Comparison of ENCODE assay signal across 23 cellular contexts in genomic region chr9:114359801-114360200, GRCh38. TPM values are rescaled to one million over a fixed set of nuclear protein-coding genes. Genes with fewer than 3 reads are reported as not detected.
DNase-seq lines count a peak whose midpoint lies in the region; ATAC-seq and TF ChIP-seq lines count a peak whose summit lies in the region.
"Had no signal": no experiment of that assay in that cellular context is flagged by ENCODE, and none has a peak within 500 bp of the region (broad histone marks: within the 10 kb centered on the region; RNA-seq: fewer than 3 reads in every experiment).

No MANE protein-coding gene starts in this region.

- no peak overlapping the region for H3K27ac ChIP-seq in MM.1S (ENCODE audit: low read length)

- H3K4me1 ChIP-seq in MM.1S (ENCODE audit: low read length), result peaks cover 16% of the 10 kb centered on the region

- H3K4me3 ChIP-seq in MM.1S (ENCODE audit: low read length), result no peak overlapping the region
- H3K4me3 ChIP-seq: K562 had no signal

- H3K36me3 ChIP-seq in MM.1S (replicated peaks; ENCODE audit: insufficient read depth, low read length), result peaks cover 48% of the 10 kb centered on the region

- POLR2A ChIA-PET in activated CD4-positive, alpha-beta memory T cell treated with anti-CD3 and anti-CD28 coated beads, Interleukin-2, amount 10 ng/mL, durations not matched to agents 7 days and 5 days (lab: Charles Lee), result interaction anchor here (17.7 kb wide), 1 partner anchor 27 kb away, joined by 633 read pairs; the partner anchor contains the start of gene AKNA

- no peak overlapping the region for H3K4me2 ChIP-seq in MM.1S (ENCODE audit: low read depth, low read length)

- no peaks in the 10 kb centered on the region for H3K9me2 ChIP-seq in MM.1S (replicated peaks; ENCODE audit: insufficient read depth, low read length)

- ATAC-seq in stimulated activated naive B cell treated with anti-CD40 and anti-IgM and Interleukin-4, amounts not matched to agents 10 μg/mL and 1 μg/mL and 100 μg/mL, for 72 hours (replicated peaks), result no peak
- ATAC-seq: K562, Right ventricle myocardium inferior, sciatic nerve had no signal

- no peaks in the 10 kb centered on the region for H3K27me3 Mint-ChIP-seq in activated naive CD4-positive, alpha-beta T cell treated with anti-CD3 and anti-CD28 coated beads for 36 hours (ENCODE audit: low read depth)
- no peaks in the 10 kb centered on the region for H3K27me3 Mint-ChIP-seq in activated CD4-positive, alpha-beta memory T cell treated with anti-CD3 and anti-CD28 coated beads, Interleukin-2, amount 10 ng/mL, durations not matched to agents 7 days and 5 days
- H3K27me3 Mint-ChIP-seq in endothelial cell (ENCODE audit: unreplicated experiment), result peaks cover 7% of the 10 kb centered on the region
- no peaks in the 10 kb centered on the region for H3K27me3 Mint-ChIP-seq in stimulated activated naive B cell treated with anti-CD40 and anti-IgM and Interleukin-4, amounts not matched to agents 10 μg/mL and 1 μg/mL and 100 μg/mL, for 72 hours

- H3K79me2 ChIP-seq in MM.1S (ENCODE audit: low read length), result peaks cover 68% of the 10 kb centered on the region

- H4K20me1 ChIP-seq in MM.1S (ENCODE audit: insufficient read depth, low read length), result no peaks in the 10 kb centered on the region

- TF ChIP-seq CTCF in endothelial cell (IDR thresholded peaks at IDR 0.05; ENCODE audit: unreplicated experiment), result no peak
- TF ChIP-seq CTCF in MM.1S (IDR thresholded peaks at IDR 0.05; ENCODE audit: low read length), result no peak

- no peak overlapping the region for H2AFZ ChIP-seq in MM.1S (ENCODE audit: low read length)

- no peaks in the 10 kb centered on the region for H3K9me3 ChIP-seq in MM.1S (replicated peaks; ENCODE audit: insufficient read depth, low read length)

- H3K9ac ChIP-seq in MM.1S (ENCODE audit: low read length), result no peak overlapping the region

- H3K27me3 ChIP-seq in MM.1S (replicated peaks; ENCODE audit: insufficient read depth, low read length), result no peaks in the 10 kb centered on the region

- 0 out of 2 replicates have a peak, but pooled peaks cover 5% of the 10 kb centered on the region for H3F3A ChIP-seq in MM.1S (ENCODE audit: insufficient read depth, low read length)

- peak overlapping the region; percentile 75 for H3K27ac Mint-ChIP-seq in activated naive CD4-positive, alpha-beta T cell treated with anti-CD3 and anti-CD28 coated beads for 36 hours
- peak overlapping the region; percentile 76 for H3K27ac Mint-ChIP-seq in activated CD4-positive, alpha-beta memory T cell treated with anti-CD3 and anti-CD28 coated beads, Interleukin-2, amount 10 ng/mL, durations not matched to agents 7 days and 5 days
- H3K27ac Mint-ChIP-seq in endothelial cell (ENCODE audit: unreplicated experiment), result no peak overlapping the region
- H3K27ac Mint-ChIP-seq in stimulated activated naive B cell treated with anti-CD40 and anti-IgM and Interleukin-4, amounts not matched to agents 10 μg/mL and 1 μg/mL and 100 μg/mL, for 72 hours, result peak overlapping the region; percentile 76

- H3K4me1 Mint-ChIP-seq in activated naive CD4-positive, alpha-beta T cell treated with anti-CD3 and anti-CD28 coated beads for 36 hours (ENCODE audit: low read depth), result peaks cover 48% of the 10 kb centered on the region
- H3K4me1 Mint-ChIP-seq in activated CD4-positive, alpha-beta memory T cell treated with anti-CD3 and anti-CD28 coated beads, Interleukin-2, amount 10 ng/mL, durations not matched to agents 7 days and 5 days, result peaks cover 57% of the 10 kb centered on the region
- H3K4me1 Mint-ChIP-seq in endothelial cell (ENCODE audit: unreplicated experiment), result no peaks in the 10 kb centered on the region
- H3K4me1 Mint-ChIP-seq in stimulated activated naive B cell treated with anti-CD40 and anti-IgM and Interleukin-4, amounts not matched to agents 10 μg/mL and 1 μg/mL and 100 μg/mL, for 72 hours, result peaks cover 35 to 38% of the 10 kb centered on the region in 2 donors

- H3K4me3 Mint-ChIP-seq in activated naive CD4-positive, alpha-beta T cell treated with anti-CD3 and anti-CD28 coated beads for 36 hours, result no peak overlapping the region
- no peak overlapping the region for H3K4me3 Mint-ChIP-seq in activated CD4-positive, alpha-beta memory T cell treated with anti-CD3 and anti-CD28 coated beads, Interleukin-2, amount 10 ng/mL, durations not matched to agents 7 days and 5 days
- H3K4me3 Mint-ChIP-seq in endothelial cell (ENCODE audit: unreplicated experiment), result peak overlapping the region; percentile 47
- H3K4me3 Mint-ChIP-seq in stimulated activated naive B cell treated with anti-CD40 and anti-IgM and Interleukin-4, amounts not matched to agents 10 μg/mL and 1 μg/mL and 100 μg/mL, for 72 hours, result no peak overlapping the region

- CTCF ChIA-PET in activated naive CD4-positive, alpha-beta T cell treated with anti-CD3 and anti-CD28 coated beads for 36 hours (lab: Charles Lee), result no interaction called here
- CTCF ChIA-PET in activated CD4-positive, alpha-beta memory T cell treated with anti-CD3 and anti-CD28 coated beads, Interleukin-2, amount 10 ng/mL, durations not matched to agents 7 days and 5 days (lab: Charles Lee), result no interaction called here

- DNase-seq in activated naive CD4-positive, alpha-beta T cell treated with anti-CD3 and anti-CD28 coated beads for 36 hours, result no peak
- DNase-seq in activated naive CD4-positive, alpha-beta T cell (lab: John Stamatoyannopoulos, UW), result no peak
- DNase-seq in activated CD4-positive, alpha-beta memory T cell treated with anti-CD3 and anti-CD28 coated beads, Interleukin-2, amount 10 ng/mL, durations not matched to agents 7 days and 5 days, result no peak
- no peak for DNase-seq in endothelial cell (ENCODE audit: low spot score)
- DNase-seq in stimulated activated naive B cell treated with anti-CD40 and anti-IgM and Interleukin-4, amounts not matched to agents 10 μg/mL and 1 μg/mL and 100 μg/mL, for 72 hours, result no peak
- no peak for DNase-seq in ureter (ENCODE audit: low spot score)
- no peak for DNase-seq in GM19240 (ENCODE audit: insufficient read length, low spot score)
- no peak for DNase-seq in MM.1S
- DNase-seq: activated CD4-positive, alpha-beta T cell treated with anti-CD3 and anti-CD28 coated beads, Interleukin-2, amount 50 U/mL, for 4 hours; central memory CD4-positive, alpha-beta T cell; effector CD8-positive, alpha-beta T cell; mesenchymal stem cell; MV-4-11; NCI-H1694 treated with DMSO at 0.1 percent for 48 hours; NCI-H774; OCI-M1 had no signal

- H3K36me3 Mint-ChIP-seq in activated naive CD4-positive, alpha-beta T cell treated with anti-CD3 and anti-CD28 coated beads for 36 hours (ENCODE audit: low read depth), result peaks cover 64% of the 10 kb centered on the region
- peaks cover 87% of the 10 kb centered on the region for H3K36me3 Mint-ChIP-seq in activated CD4-positive, alpha-beta memory T cell treated with anti-CD3 and anti-CD28 coated beads, Interleukin-2, amount 10 ng/mL, durations not matched to agents 7 days and 5 days (ENCODE audit: low read depth)
- H3K36me3 Mint-ChIP-seq in endothelial cell (ENCODE audit: low read depth, unreplicated experiment), result peaks cover 59% of the 10 kb centered on the region
- peaks cover 63 to 66% of the 10 kb centered on the region in 2 donors for H3K36me3 Mint-ChIP-seq in stimulated activated naive B cell treated with anti-CD40 and anti-IgM and Interleukin-4, amounts not matched to agents 10 μg/mL and 1 μg/mL and 100 μg/mL, for 72 hours

- intact Hi-C loops in activated naive CD4-positive, alpha-beta T cell treated with anti-CD3 and anti-CD28 coated beads for 36 hours (cut with micrococcal nuclease), result no loop called here

- H3K9me3 Mint-ChIP-seq in activated naive CD4-positive, alpha-beta T cell treated with anti-CD3 and anti-CD28 coated beads for 36 hours, result no peaks in the 10 kb centered on the region
- H3K9me3 Mint-ChIP-seq in activated CD4-positive, alpha-beta memory T cell treated with anti-CD3 and anti-CD28 coated beads, Interleukin-2, amount 10 ng/mL, durations not matched to agents 7 days and 5 days, result no peaks in the 10 kb centered on the region
- no peaks in the 10 kb centered on the region for H3K9me3 Mint-ChIP-seq in endothelial cell (ENCODE audit: unreplicated experiment)
- H3K9me3 Mint-ChIP-seq in stimulated activated naive B cell treated with anti-CD40 and anti-IgM and Interleukin-4, amounts not matched to agents 10 μg/mL and 1 μg/mL and 100 μg/mL, for 72 hours, result peaks cover 3% of the 10 kb centered on the region in 2 donors

RNA-seq across cellular contexts. Expression of gene AKNA, which starts 28.0 kb away (rescaled TPM):
- total RNA-seq in activated naive CD4-positive, alpha-beta T cell treated with anti-CD3 and anti-CD28 coated beads for 36 hours, result 100 to 1,000 TPM; 107 to 118 TPM
- total RNA-seq in activated CD4-positive, alpha-beta memory T cell treated with anti-CD3 and anti-CD28 coated beads, Interleukin-2, amount 10 ng/mL, durations not matched to agents 7 days and 5 days, result 100 to 1,000 TPM; 350 to 355 TPM
- total RNA-seq in endothelial cell (ENCODE audit: unreplicated experiment) (79.1 TPM), ureter (68.1 TPM)

RNA-seq across cellular contexts. Expression of gene ORM2, which starts 30.1 kb away (rescaled TPM):
- total RNA-seq in activated naive CD4-positive, alpha-beta T cell treated with anti-CD3 and anti-CD28 coated beads for 36 hours, result not detected
- not detected for total RNA-seq in activated CD4-positive, alpha-beta memory T cell treated with anti-CD3 and anti-CD28 coated beads, Interleukin-2, amount 10 ng/mL, durations not matched to agents 7 days and 5 days
- total RNA-seq in endothelial cell (ENCODE audit: unreplicated experiment) (not detected), ureter (not detected)
- total RNA-seq: aorta, Daoy, fibroblast of lung, glomerular endothelial cell, Right ventricle myocardium inferior, sciatic nerve had no signal

RNA-seq across cellular contexts. Expression of gene ORM1, which starts 36.9 kb away (rescaled TPM):
- not detected for total RNA-seq in activated naive CD4-positive, alpha-beta T cell treated with anti-CD3 and anti-CD28 coated beads for 36 hours
- total RNA-seq in activated CD4-positive, alpha-beta memory T cell treated with anti-CD3 and anti-CD28 coated beads, Interleukin-2, amount 10 ng/mL, durations not matched to agents 7 days and 5 days, result not detected
- total RNA-seq in endothelial cell (ENCODE audit: unreplicated experiment) (not detected), ureter (3.3 TPM)
- total RNA-seq: Daoy, fibroblast of lung, glomerular endothelial cell had no signal
